ENCODE assay signal across 28 cellular contexts in the genomic region with DNA sequence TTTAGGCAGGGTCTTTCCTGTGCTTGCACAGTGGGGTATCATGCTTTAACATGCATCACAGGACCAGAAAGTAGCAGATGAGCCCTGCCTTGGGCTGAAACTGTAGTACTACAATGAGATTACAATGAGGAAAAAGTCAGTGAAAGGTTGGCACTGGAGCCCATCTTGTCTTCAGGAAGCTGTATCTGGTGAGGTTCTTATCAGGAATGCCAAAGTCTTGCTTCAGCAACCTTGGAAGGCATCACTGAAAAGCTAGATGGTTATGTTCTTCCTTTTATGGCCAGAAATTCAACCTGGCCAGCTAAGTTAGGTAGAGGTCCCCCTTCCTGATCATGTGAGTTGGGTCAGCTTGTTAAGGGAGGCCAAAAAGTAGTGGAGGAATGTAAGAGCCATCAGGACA.
"Had no signal": no experiment of that assay in that cellular context is flagged by ENCODE, and none has a peak within 500 bp of the region (broad histone marks: within the 10 kb centered on the region; RNA-seq: fewer than 3 reads in every experiment).

No MANE protein-coding gene starts in this region.

- H3K9ac ChIP-seq: neural progenitor cell, parathyroid adenoma had no signal

- H3K9me3 Mint-ChIP-seq: nephron; neural progenitor cell; stimulated activated naive CD8-positive, alpha-beta T cell treated with anti-CD3 and anti-CD28 coated beads, Interleukin-15, Interleukin-2, amounts not matched to agents 100 ng/mL and 50 ng/mL, for 24 hours had no signal

- H3K9me3 ChIP-seq: ovary, psoas muscle, right lobe of liver, sigmoid colon, stomach, thoracic aorta, thyroid gland, tibial nerve, upper lobe of left lung, vagina had no signal

- H3K4me2 ChIP-seq: neural progenitor cell had no signal

- H3K4me3 Mint-ChIP-seq: natural killer cell; nephron; neural progenitor cell; stimulated activated effector memory CD8-positive, alpha-beta T cell treated with anti-CD3 and anti-CD28 coated beads, Interleukin-12 subunit alpha, Interleukin-12 subunit beta, amount 100 ng/mL, for 72 hours; stimulated activated naive B cell treated with anti-CD40 and anti-IgM and Interleukin-4, amounts not matched to agents 10 μg/mL and 1 μg/mL and 100 μg/mL, for 72 hours; stimulated activated naive CD8-positive, alpha-beta T cell treated with anti-CD3 and anti-CD28 coated beads, Interleukin-15, Interleukin-2, amounts not matched to agents 100 ng/mL and 50 ng/mL, for 24 hours had no signal

- H3K36me3 ChIP-seq: neural progenitor cell, ovary, right lobe of liver, sigmoid colon, stomach, thoracic aorta, thyroid gland, tibial nerve, upper lobe of left lung, vagina had no signal

- H3K27me3 Mint-ChIP-seq: progenitor cell of endocrine pancreas; stimulated activated naive B cell treated with anti-CD40 and anti-IgM and Interleukin-4, amounts not matched to agents 10 μg/mL and 1 μg/mL and 100 μg/mL, for 72 hours; stimulated activated naive CD8-positive, alpha-beta T cell treated with anti-CD3 and anti-CD28 coated beads, Interleukin-15, Interleukin-2, amounts not matched to agents 100 ng/mL and 50 ng/mL, for 24 hours had no signal

- DNase-seq: natural killer cell; occipital lobe; ovary; posterior cingulate gyrus; psoas muscle; right cardiac atrium; right lobe of liver; sigmoid colon; small intestine; stimulated activated CD4-positive, alpha-beta T cell treated with anti-CD3 and anti-CD28 coated beads, Interleukin-15, amount 100 ng/mL, for 24 hours; stimulated activated CD4-positive, alpha-beta T cell treated with anti-CD3 and anti-CD28 coated beads, Interleukin-2, amount 100 ng/mL, for 24 hours; stimulated activated CD4-positive, alpha-beta T cell treated with anti-CD3 and anti-CD28 coated beads, Interleukin-2, amount 100 ng/mL, for 48 hours; stimulated activated CD4-positive, alpha-beta T cell treated with anti-CD3 and anti-CD28 coated beads, Interleukin-4, amount 100 ng/mL, for 24 hours; stimulated activated naive B cell treated with anti-CD40 and anti-IgM and Interleukin-4, amounts not matched to agents 10 μg/mL and 1 μg/mL and 100 μg/mL, for 72 hours; stimulated activated naive CD4-positive, alpha-beta T cell treated with Interleukin-2 at 50 U/mL for 16 hours; stomach; thyroid gland; trophoblast cell; upper lobe of left lung had no signal

- H3K4me1 Mint-ChIP-seq: natural killer cell; stimulated activated effector memory CD8-positive, alpha-beta T cell treated with anti-CD3 and anti-CD28 coated beads, Interleukin-12 subunit alpha, Interleukin-12 subunit beta, amount 100 ng/mL, for 72 hours; stimulated activated naive B cell treated with anti-CD40 and anti-IgM and Interleukin-4, amounts not matched to agents 10 μg/mL and 1 μg/mL and 100 μg/mL, for 72 hours had no signal

- ATAC-seq: natural killer cell; psoas muscle; right cardiac atrium; right lobe of liver; stimulated activated effector memory CD8-positive, alpha-beta T cell treated with anti-CD3 and anti-CD28 coated beads, Interleukin-12 subunit alpha, Interleukin-12 subunit beta, amount 100 ng/mL, for 72 hours; stimulated activated naive B cell treated with anti-CD40 and anti-IgM and Interleukin-4, amounts not matched to agents 10 μg/mL and 1 μg/mL and 100 μg/mL, for 72 hours had no signal

- H3K36me3 Mint-ChIP-seq: natural killer cell; neural progenitor cell; stimulated activated effector memory CD8-positive, alpha-beta T cell treated with anti-CD3 and anti-CD28 coated beads, Interleukin-12 subunit alpha, Interleukin-12 subunit beta, amount 100 ng/mL, for 72 hours; stimulated activated naive B cell treated with anti-CD40 and anti-IgM and Interleukin-4, amounts not matched to agents 10 μg/mL and 1 μg/mL and 100 μg/mL, for 72 hours had no signal

- H3K27ac ChIP-seq: neural progenitor cell, ovary, parathyroid adenoma, psoas muscle, right lobe of liver, sigmoid colon, stomach, thyroid gland, tibial nerve, upper lobe of left lung, vagina had no signal

- H3K27ac Mint-ChIP-seq: natural killer cell; nephron; neural progenitor cell; progenitor cell of endocrine pancreas; stimulated activated effector memory CD8-positive, alpha-beta T cell treated with anti-CD3 and anti-CD28 coated beads, Interleukin-12 subunit alpha, Interleukin-12 subunit beta, amount 100 ng/mL, for 72 hours; stimulated activated naive B cell treated with anti-CD40 and anti-IgM and Interleukin-4, amounts not matched to agents 10 μg/mL and 1 μg/mL and 100 μg/mL, for 72 hours; stimulated activated naive CD8-positive, alpha-beta T cell treated with anti-CD3 and anti-CD28 coated beads, Interleukin-15, Interleukin-2, amounts not matched to agents 100 ng/mL and 50 ng/mL, for 24 hours had no signal

- H2AFZ ChIP-seq: neural progenitor cell, parathyroid adenoma had no signal

- H3K27me3 ChIP-seq: neural progenitor cell, ovary, right lobe of liver, sigmoid colon, stomach, thyroid gland, tibial nerve, upper lobe of left lung, vagina had no signal

- H3K4me3 ChIP-seq: neural progenitor cell, ovary, psoas muscle, right lobe of liver, sigmoid colon, stomach, thoracic aorta, thyroid gland, tibial nerve, upper lobe of left lung, vagina had no signal

- H3K79me2 ChIP-seq: parathyroid adenoma had no signal

- H3K4me1 ChIP-seq: parathyroid adenoma, psoas muscle, sigmoid colon, stomach, thyroid gland, vagina had no signal
